1 cellular context compared by ENCODE assay signal in the genomic region with DNA sequence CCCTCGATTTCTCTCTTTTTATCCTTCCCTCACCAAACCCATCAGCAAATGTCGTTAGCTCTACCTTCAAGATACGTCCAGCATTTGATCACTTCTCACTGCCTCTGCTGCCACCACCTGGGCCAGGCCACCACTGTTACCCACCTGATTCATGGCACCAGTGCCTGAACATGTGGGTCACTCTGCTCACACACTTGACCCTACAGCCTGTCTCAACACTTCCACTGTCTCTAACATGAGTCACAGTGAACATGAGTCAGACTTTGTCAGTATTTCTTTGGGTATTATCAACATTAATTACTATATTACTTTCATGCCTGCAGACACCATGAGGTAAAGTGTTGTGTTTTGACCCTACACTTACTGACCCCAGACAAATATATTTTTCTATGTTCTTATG.
TF ChIP-seq lines count a peak whose summit lies in the region.

No MANE protein-coding gene starts in this region.

TF ChIP-seq in IMR-90, 13 proteins besides CTCF, POLR2A, EP300 and RAD21:
- TF ChIP-seq BHLHE40 (IDR thresholded peaks at IDR 0.05; ENCODE audit: low read depth, low read length) (no peak), MAZ (IDR thresholded peaks at IDR 0.05; ENCODE audit: borderline replicate concordance, low read depth, low read length) (no peak), FOS (IDR thresholded peaks at IDR 0.05; ENCODE audit: low read depth, low read length) (no peak), MXI1 (IDR thresholded peaks at IDR 0.05; ENCODE audit: borderline replicate concordance, low read depth, low read length) (no peak), RFX5 (IDR thresholded peaks at IDR 0.05; ENCODE audit: low read depth, low read length) (no peak), NFE2L2 (IDR thresholded peaks at IDR 0.05; ENCODE audit: low read depth, low read length) (no peak), RCOR1 (IDR thresholded peaks at IDR 0.05; ENCODE audit: insufficient replicate concordance, low read length) (no peak), CEBPB (IDR thresholded peaks at IDR 0.05; ENCODE audit: low read depth, low read length) (no peak), SMC3 (IDR thresholded peaks at IDR 0.05; ENCODE audit: low read depth, low read length) (no peak), CHD1 (IDR thresholded peaks at IDR 0.05; ENCODE audit: low read depth, low read length) (no peak), MAFK (IDR thresholded peaks at IDR 0.05; ENCODE audit: low read depth, low read length) (no peak)
- TF ChIP-seq, protein P1, sequence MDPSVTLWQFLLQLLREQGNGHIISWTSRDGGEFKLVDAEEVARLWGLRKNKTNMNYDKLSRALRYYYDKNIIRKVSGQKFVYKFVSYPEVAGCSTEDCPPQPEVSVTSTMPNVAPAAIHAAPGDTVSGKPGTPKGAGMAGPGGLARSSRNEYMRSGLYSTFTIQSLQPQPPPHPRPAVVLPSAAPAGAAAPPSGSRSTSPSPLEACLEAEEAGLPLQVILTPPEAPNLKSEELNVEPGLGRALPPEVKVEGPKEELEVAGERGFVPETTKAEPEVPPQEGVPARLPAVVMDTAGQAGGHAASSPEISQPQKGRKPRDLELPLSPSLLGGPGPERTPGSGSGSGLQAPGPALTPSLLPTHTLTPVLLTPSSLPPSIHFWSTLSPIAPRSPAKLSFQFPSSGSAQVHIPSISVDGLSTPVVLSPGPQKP (IDR thresholded peaks at IDR 0.05; ENCODE audit: borderline replicate concordance, low read depth, low read length), result no peak
- TF ChIP-seq, protein P2, sequence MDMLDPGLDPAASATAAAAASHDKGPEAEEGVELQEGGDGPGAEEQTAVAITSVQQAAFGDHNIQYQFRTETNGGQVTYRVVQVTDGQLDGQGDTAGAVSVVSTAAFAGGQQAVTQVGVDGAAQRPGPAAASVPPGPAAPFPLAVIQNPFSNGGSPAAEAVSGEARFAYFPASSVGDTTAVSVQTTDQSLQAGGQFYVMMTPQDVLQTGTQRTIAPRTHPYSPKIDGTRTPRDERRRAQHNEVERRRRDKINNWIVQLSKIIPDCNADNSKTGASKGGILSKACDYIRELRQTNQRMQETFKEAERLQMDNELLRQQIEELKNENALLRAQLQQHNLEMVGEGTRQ (IDR thresholded peaks at IDR 0.05; ENCODE audit: low read depth, low read length), result no peak
